Comparison of ENCODE assay signal across 6 cellular contexts in genomic region chr19:5884065-5884811, GRCh38. TPM values are rescaled to one million over a fixed set of nuclear protein-coding genes. Genes with fewer than 3 reads are reported as not detected.
"Had no signal": no experiment of that assay in that cellular context is flagged by ENCODE, and none has a peak within 500 bp of the region (broad histone marks: within the 10 kb centered on the region; RNA-seq: fewer than 3 reads in every experiment).

No MANE protein-coding gene starts in this region.

RNA-seq across cellular contexts. Expression of gene FUT5, which starts 13.9 kb away (rescaled TPM):
- total RNA-seq: activated CD8-positive, alpha-beta T cell treated with anti-CD3 and anti-CD28 coated beads, Interleukin-2, amount 10 ng/mL, durations not matched to agents 7 days and 5 days; adrenal gland; HepG2; Peyer's patch; SK-MEL-5 had no signal
- polyA plus RNA-seq: adrenal gland had no signal

RNA-seq across cellular contexts. Expression of gene FUT3, which starts 33.0 kb away (rescaled TPM):
- total RNA-seq: activated CD8-positive, alpha-beta T cell treated with anti-CD3 and anti-CD28 coated beads, Interleukin-2, amount 10 ng/mL, durations not matched to agents 7 days and 5 days; activated naive CD8-positive, alpha-beta T cell treated with anti-CD3 and anti-CD28 coated beads, Interleukin-2, amount 10 ng/mL, durations not matched to agents 7 days and 5 days had no signal
